Comparison of ENCODE assay signal across 38 cellular contexts in the genomic region with DNA sequence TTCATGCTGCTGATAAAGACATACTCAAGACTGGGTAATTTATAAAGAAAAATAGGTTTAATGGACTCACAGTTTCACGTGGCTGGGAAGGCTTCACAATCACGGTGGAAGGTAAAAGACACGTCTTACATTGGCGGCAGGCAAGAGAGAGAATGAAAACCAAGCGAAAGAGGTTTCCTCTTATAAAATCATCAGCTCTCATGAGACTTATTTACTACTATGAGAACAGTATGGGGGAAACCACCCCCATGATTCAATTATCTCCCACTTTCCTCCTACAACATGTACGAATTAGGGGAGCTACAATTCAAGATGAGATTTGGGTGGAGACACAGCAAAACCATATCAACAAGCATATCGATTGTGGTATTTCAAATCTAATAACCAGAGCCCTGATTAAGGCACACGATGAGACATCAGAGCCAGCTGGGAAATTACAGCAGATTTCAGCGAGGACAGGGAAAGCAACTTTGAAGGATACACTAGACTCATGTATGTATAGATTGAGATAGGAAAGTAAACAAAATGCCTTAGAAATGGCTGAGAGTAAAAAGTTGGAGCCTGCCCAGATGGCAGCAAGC.
"Had no signal": no experiment of that assay in that cellular context is flagged by ENCODE, and none has a peak within 500 bp of the region (broad histone marks: within the 10 kb centered on the region; RNA-seq: fewer than 3 reads in every experiment).

No MANE protein-coding gene starts in this region.

- H3K4me2 ChIP-seq: hepatocyte, smooth muscle cell had no signal

- H3K79me2 ChIP-seq: hepatocyte had no signal

- H3K36me3 Mint-ChIP-seq: activated naive CD4-positive, alpha-beta T cell treated with anti-CD3 and anti-CD28 coated beads, Interleukin-2, amount 10 ng/mL, durations not matched to agents 7 days and 5 days; activated naive CD8-positive, alpha-beta T cell treated with anti-CD3 and anti-CD28 coated beads, Interleukin-2, amount 10 ng/mL, durations not matched to agents 7 days and 5 days; brain; naive B cell; stimulated activated memory B cell treated with anti-CD40 and anti-IgM and Interleukin-4, amounts not matched to agents 10 μg/mL and 1 μg/mL and 100 μg/mL, for 72 hours had no signal

- H3K27me3 Mint-ChIP-seq: activated CD4-positive, alpha-beta T cell treated with anti-CD3 and anti-CD28 coated beads, Interleukin-2, amount 10 ng/mL, durations not matched to agents 24 days and 14 days; activated naive CD4-positive, alpha-beta T cell treated with anti-CD3 and anti-CD28 coated beads, Interleukin-2, amount 10 ng/mL, durations not matched to agents 7 days and 5 days; brain; naive B cell; stimulated activated memory B cell treated with anti-CD40 and anti-IgM and Interleukin-4, amounts not matched to agents 10 μg/mL and 1 μg/mL and 100 μg/mL, for 72 hours; stimulated activated naive CD8-positive, alpha-beta T cell treated with anti-CD3 and anti-CD28 coated beads, Interleukin-15, amount 100 ng/mL, for 72 hours had no signal

- H3K4me3 ChIP-seq: ascending aorta, cardiac muscle cell, colonic mucosa, gastrocnemius medialis, hepatocyte, pancreas, prostate gland, smooth muscle cell, upper lobe of left lung, vagina had no signal

- H3K27ac ChIP-seq: ascending aorta, cardiac muscle cell, colonic mucosa, epithelial cell of prostate, gastrocnemius medialis, hepatocyte, pancreas, prostate gland, upper lobe of left lung, vagina, WERI-Rb-1 had no signal

- ATAC-seq: gastrocnemius medialis; left cardiac atrium; pancreas; stimulated activated memory B cell treated with anti-CD40 and anti-IgM and Interleukin-4, amounts not matched to agents 10 μg/mL and 1 μg/mL and 100 μg/mL, for 72 hours; stimulated activated naive CD8-positive, alpha-beta T cell treated with anti-CD3 and anti-CD28 coated beads, Interleukin-15, amount 100 ng/mL, for 72 hours had no signal

- H3K27ac Mint-ChIP-seq: activated CD4-positive, alpha-beta memory T cell treated with anti-CD3 and anti-CD28 coated beads for 36 hours; activated CD4-positive, alpha-beta T cell treated with anti-CD3 and anti-CD28 coated beads, Interleukin-2, amount 10 ng/mL, durations not matched to agents 24 days and 14 days; activated naive CD4-positive, alpha-beta T cell treated with anti-CD3 and anti-CD28 coated beads, Interleukin-2, amount 10 ng/mL, durations not matched to agents 7 days and 5 days; activated naive CD8-positive, alpha-beta T cell treated with anti-CD3 and anti-CD28 coated beads, Interleukin-2, amount 10 ng/mL, durations not matched to agents 7 days and 5 days; activated T-helper 1 cell treated with anti-CD3 and anti-CD28 coated beads, Interleukin-12 subunit alpha, Interleukin-12 subunit beta, Interleukin-2, Interleukin-4 antibody, amounts not matched to agents 30 ng/mL and 10 ng/mL and 1 ng/mL, durations not matched to agents 14 hours and 24 hours and 36 hours; brain; mesothelial cell of epicardium; naive B cell; stimulated activated memory B cell treated with anti-CD40 and anti-IgM and Interleukin-4, amounts not matched to agents 10 μg/mL and 1 μg/mL and 100 μg/mL, for 72 hours; stimulated activated naive CD8-positive, alpha-beta T cell treated with anti-CD3 and anti-CD28 coated beads, Interleukin-15, amount 100 ng/mL, for 72 hours had no signal

- H3K4me1 ChIP-seq: ascending aorta, colonic mucosa, gastrocnemius medialis, pancreas, prostate gland, upper lobe of left lung, vagina had no signal

- H3K4me3 Mint-ChIP-seq: activated CD4-positive, alpha-beta memory T cell treated with anti-CD3 and anti-CD28 coated beads for 36 hours; activated CD4-positive, alpha-beta T cell treated with anti-CD3 and anti-CD28 coated beads, Interleukin-2, amount 10 ng/mL, durations not matched to agents 24 days and 14 days; activated naive CD4-positive, alpha-beta T cell treated with anti-CD3 and anti-CD28 coated beads, Interleukin-2, amount 10 ng/mL, durations not matched to agents 7 days and 5 days; activated naive CD8-positive, alpha-beta T cell treated with anti-CD3 and anti-CD28 coated beads, Interleukin-2, amount 10 ng/mL, durations not matched to agents 7 days and 5 days; activated T-helper 1 cell treated with anti-CD3 and anti-CD28 coated beads, Interleukin-12 subunit alpha, Interleukin-12 subunit beta, Interleukin-2, Interleukin-4 antibody, amounts not matched to agents 30 ng/mL and 10 ng/mL and 1 ng/mL, durations not matched to agents 14 hours and 24 hours and 36 hours; brain; mesothelial cell of epicardium; naive B cell; stimulated activated memory B cell treated with anti-CD40 and anti-IgM and Interleukin-4, amounts not matched to agents 10 μg/mL and 1 μg/mL and 100 μg/mL, for 72 hours; stimulated activated naive CD8-positive, alpha-beta T cell treated with anti-CD3 and anti-CD28 coated beads, Interleukin-15, amount 100 ng/mL, for 72 hours had no signal

- H3K4me1 Mint-ChIP-seq: activated CD4-positive, alpha-beta T cell treated with anti-CD3 and anti-CD28 coated beads, Interleukin-2, amount 10 ng/mL, durations not matched to agents 24 days and 14 days; activated naive CD4-positive, alpha-beta T cell treated with anti-CD3 and anti-CD28 coated beads, Interleukin-2, amount 10 ng/mL, durations not matched to agents 7 days and 5 days; activated naive CD8-positive, alpha-beta T cell treated with anti-CD3 and anti-CD28 coated beads, Interleukin-2, amount 10 ng/mL, durations not matched to agents 7 days and 5 days; brain; mesothelial cell of epicardium; naive B cell; stimulated activated memory B cell treated with anti-CD40 and anti-IgM and Interleukin-4, amounts not matched to agents 10 μg/mL and 1 μg/mL and 100 μg/mL, for 72 hours; stimulated activated naive CD8-positive, alpha-beta T cell treated with anti-CD3 and anti-CD28 coated beads, Interleukin-15, amount 100 ng/mL, for 72 hours had no signal

- H3K9me3 Mint-ChIP-seq: activated CD4-positive, alpha-beta T cell treated with anti-CD3 and anti-CD28 coated beads, Interleukin-2, amount 10 ng/mL, durations not matched to agents 24 days and 14 days; activated naive CD4-positive, alpha-beta T cell treated with anti-CD3 and anti-CD28 coated beads, Interleukin-2, amount 10 ng/mL, durations not matched to agents 7 days and 5 days; activated T-helper 1 cell treated with anti-CD3 and anti-CD28 coated beads, Interleukin-12 subunit alpha, Interleukin-12 subunit beta, Interleukin-2, Interleukin-4 antibody, amounts not matched to agents 30 ng/mL and 10 ng/mL and 1 ng/mL, durations not matched to agents 14 hours and 24 hours and 36 hours had no signal

- H2AFZ ChIP-seq: hepatocyte had no signal

- H3K9me3 ChIP-seq: ascending aorta, colonic mucosa, gastrocnemius medialis, pancreas, prostate gland, vagina had no signal

- H3K36me3 ChIP-seq: ascending aorta, cardiac muscle cell, colonic mucosa, gastrocnemius medialis, pancreas, prostate gland, upper lobe of left lung, vagina, WERI-Rb-1 had no signal

- DNase-seq: activated CD4-positive, alpha-beta memory T cell treated with anti-CD3 and anti-CD28 coated beads for 36 hours; activated CD4-positive, alpha-beta T cell treated with anti-CD3 and anti-CD28 coated beads, Interleukin-2, amount 10 ng/mL, durations not matched to agents 24 days and 14 days; activated CD4-positive, CD25-positive, alpha-beta regulatory T cell treated with anti-CD3 and anti-CD28 coated beads, Interleukin-2, amount 50 U/mL, for 72 hours; activated CD8-positive, alpha-beta memory T cell treated with anti-CD3 and anti-CD28 coated beads, Interleukin-2, amount 50 U/mL, for 4 hours; activated effector memory CD4-positive, alpha-beta T cell treated with anti-CD3 and anti-CD28 coated beads, Interleukin-2, amount 50 U/mL, for 16 hours; activated naive CD4-positive, alpha-beta T cell treated with anti-CD3 and anti-CD28 coated beads, Interleukin-2, amount 10 ng/mL, durations not matched to agents 7 days and 5 days; activated naive CD8-positive, alpha-beta T cell treated with anti-CD3 and anti-CD28 coated beads, Interleukin-2, amount 10 ng/mL, durations not matched to agents 7 days and 5 days; activated T-cell treated with anti-CD3 and anti-CD28 coated beads, Interleukin-2, amount 50 U/mL, for 1 hour; cerebellar nuclear complex; colonic mucosa; effector CD8-positive, alpha-beta T cell; gastrocnemius medialis; glutamatergic neuron; islet precursor cell; left cardiac atrium; mammary epithelial cell; naive B cell; pancreas; retina; stimulated activated CD4-positive, alpha-beta T cell treated with anti-CD3 and anti-CD28 coated beads, Interleukin-1b, Interleukin-23, amount 100 ng/mL, for 48 hours; stimulated activated CD4-positive, alpha-beta T cell treated with anti-CD3 and anti-CD28 coated beads, Interleukin-4, amount 100 ng/mL, for 4 hours; stimulated activated CD8-positive, alpha-beta memory T cell treated with anti-CD3 and anti-CD28 coated beads, Interleukin-4, amount 100 ng/mL, for 48 hours; stimulated activated naive CD8-positive, alpha-beta T cell treated with anti-CD3 and anti-CD28 coated beads, Interleukin-15, amount 100 ng/mL, for 72 hours; substantia nigra; T-helper 9 cell; upper lobe of left lung; WERI-Rb-1 had no signal

- H3K27me3 ChIP-seq: ascending aorta, cardiac muscle cell, colonic mucosa, gastrocnemius medialis, hepatocyte, pancreas, upper lobe of left lung, vagina had no signal
